In the genomic region with DNA sequence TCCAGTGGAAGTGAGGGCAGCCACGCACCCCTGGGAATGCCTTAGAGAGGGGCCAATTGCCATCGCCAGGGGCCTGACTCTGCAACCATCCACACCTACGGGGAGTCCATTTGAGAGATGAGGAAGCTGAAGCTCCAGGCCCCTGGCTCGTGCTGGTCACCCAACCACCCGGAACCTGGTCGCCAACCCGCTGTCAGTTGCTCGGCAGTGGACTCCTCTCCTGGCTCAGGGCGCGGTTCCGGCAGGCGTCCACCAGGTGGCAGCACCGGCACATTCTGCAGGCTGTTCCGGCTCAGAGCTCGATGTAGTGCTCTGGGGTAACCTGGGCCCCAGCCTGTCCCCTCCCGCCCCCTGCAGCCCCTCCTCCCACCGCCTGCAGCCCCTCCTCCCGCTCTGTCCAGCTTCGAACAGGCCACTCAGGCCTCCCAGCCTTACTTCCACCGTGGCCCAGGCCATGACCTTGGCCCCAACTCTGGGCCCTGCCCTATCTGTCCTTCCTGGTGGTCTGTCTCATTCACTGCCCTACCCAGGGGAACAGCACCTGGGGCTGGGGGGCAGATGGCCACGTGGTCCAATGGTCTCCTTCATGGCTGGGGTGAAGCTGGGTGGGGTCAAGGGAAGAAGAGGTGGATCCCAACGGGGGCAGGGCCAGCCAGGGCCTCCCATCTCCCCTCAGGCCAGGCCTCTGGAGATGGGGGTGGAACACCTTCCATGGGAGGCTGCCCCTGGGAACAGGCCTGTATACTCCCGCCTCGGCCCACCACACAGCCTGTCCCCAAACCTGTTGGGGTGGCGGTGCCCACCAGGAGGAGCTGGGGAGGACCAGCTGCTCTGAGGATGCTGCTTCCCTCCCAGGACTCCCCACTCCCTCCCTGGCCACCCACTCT, we compare ENCODE assay signal across 8 cellular contexts. TPM values are rescaled to one million over a fixed set of nuclear protein-coding genes. Genes with fewer than 3 reads are reported as not detected.
A peak's percentile ranks its signal among the peaks of the same experiment; 100 is the strongest.
DNase-seq lines count a peak whose midpoint lies in the region; ATAC-seq and TF ChIP-seq lines count a peak whose summit lies in the region.

No MANE protein-coding gene starts in this region.

- H3K36me3 ChIP-seq in MM.1S (replicated peaks; ENCODE audit: insufficient read depth, low read length) (no peaks in the 10 kb centered on the region), trophoblast cell (ENCODE audit: control insufficient read depth in 1 of 2, insufficient read depth in 2 of 2, low read length in 2 of 2) (peaks cover 38 to 43% of the 10 kb centered on the region in 2 experiments), upper lobe of right lung (peaks cover 37% of the 10 kb centered on the region)

- H3K4me3 Mint-ChIP-seq in activated naive CD4-positive, alpha-beta T cell treated with anti-CD3 and anti-CD28 coated beads, Interleukin-2, amount 10 ng/mL, durations not matched to agents 7 days and 5 days: no peak overlapping the region

- no peaks in the 10 kb centered on the region for H3K27me3 ChIP-seq in MM.1S (replicated peaks; ENCODE audit: insufficient read depth, low read length)
- H3K27me3 ChIP-seq in trophoblast cell (ENCODE audit: insufficient read depth, low read length): no peaks in the 10 kb centered on the region
- no peaks in the 10 kb centered on the region for H3K27me3 ChIP-seq in upper lobe of right lung

- peak overlapping the region; percentile 3 for H4K8ac ChIP-seq in trophoblast cell (ENCODE audit: low read depth, low read length)

- H3K18ac ChIP-seq in trophoblast cell (ENCODE audit: low read length): no peak overlapping the region

- H3K9ac ChIP-seq in MM.1S (ENCODE audit: low read length): no peak overlapping the region
- H3K9ac ChIP-seq in trophoblast cell (ENCODE audit: low read length): no peak overlapping the region

- H3K36me3 Mint-ChIP-seq in activated naive CD4-positive, alpha-beta T cell treated with anti-CD3 and anti-CD28 coated beads, Interleukin-2, amount 10 ng/mL, durations not matched to agents 7 days and 5 days: peaks cover 35% of the 10 kb centered on the region

- H3K27me3 Mint-ChIP-seq in activated naive CD4-positive, alpha-beta T cell treated with anti-CD3 and anti-CD28 coated beads, Interleukin-2, amount 10 ng/mL, durations not matched to agents 7 days and 5 days: no peaks in the 10 kb centered on the region

- no peak overlapping the region for H2BK12ac ChIP-seq in trophoblast cell (ENCODE audit: low read length)

- no peaks in the 10 kb centered on the region for H3K79me2 ChIP-seq in MM.1S (ENCODE audit: low read length)
- H3K79me2 ChIP-seq in trophoblast cell (ENCODE audit: control insufficient read depth, insufficient read depth, low read length, poor library complexity): no peaks in the 10 kb centered on the region

- TF ChIP-seq CTCF in MM.1S (IDR thresholded peaks at IDR 0.05; ENCODE audit: low read length) (peak; percentile 50), upper lobe of right lung (IDR thresholded peaks at IDR 0.05) (peak; percentile 96)

- H3K4ac ChIP-seq in trophoblast cell (ENCODE audit: low read depth, low read length): no peak overlapping the region

- H4K91ac ChIP-seq in trophoblast cell (ENCODE audit: low read depth, low read length): peak overlapping the region; percentile 29

- no peak overlapping the region for H3K4me2 ChIP-seq in MM.1S (ENCODE audit: low read depth, low read length)
- H3K4me2 ChIP-seq in trophoblast cell (ENCODE audit: low read length): peak overlapping the region; percentile 9

- peak; percentile 83 for DNase-seq in COR-L47 (lab: John Stamatoyannopoulos, UW)
- peak; percentile 49 for DNase-seq in MM.1S
- peak; percentile 25 for DNase-seq in SKM-1 (lab: John Stamatoyannopoulos, UW; ENCODE audit: unreplicated experiment)
- peak; percentile 94 for DNase-seq in activated naive CD4-positive, alpha-beta T cell treated with anti-CD3 and anti-CD28 coated beads, Interleukin-2, amount 10 ng/mL, durations not matched to agents 7 days and 5 days
- DNase-seq in Right ventricle myocardium inferior (ENCODE audit: missing footprints): peak; percentile 95
- peak; percentile 89 to 96 for DNase-seq in trophoblast cell
- DNase-seq in upper lobe of right lung: peak; percentile 94

- H3K27ac Mint-ChIP-seq in activated naive CD4-positive, alpha-beta T cell treated with anti-CD3 and anti-CD28 coated beads, Interleukin-2, amount 10 ng/mL, durations not matched to agents 7 days and 5 days: no peak overlapping the region

- no peak overlapping the region for H2AFZ ChIP-seq in MM.1S (ENCODE audit: low read length)
- no peak overlapping the region for H2AFZ ChIP-seq in trophoblast cell (ENCODE audit: insufficient read depth, low read length, poor library complexity)

- peaks cover 7% of the 10 kb centered on the region for H3K79me1 ChIP-seq in trophoblast cell (ENCODE audit: low read length)

- no peak overlapping the region for H3K23ac ChIP-seq in trophoblast cell (ENCODE audit: low read length)

- peak; percentile 68 for ATAC-seq in GM21576 (IDR thresholded peaks at IDR 0.05; ENCODE audit: unreplicated experiment)
- ATAC-seq in Right ventricle myocardium inferior: peak; percentile 91
- ATAC-seq in upper lobe of right lung: peak; percentile 95

- no peaks in the 10 kb centered on the region for H3K4me1 ChIP-seq in MM.1S (ENCODE audit: low read length)
- H3K4me1 ChIP-seq in trophoblast cell (ENCODE audit: control insufficient read depth in 1 of 2, insufficient read depth in 2 of 2, low read length in 2 of 2): peaks cover 15% of the 10 kb centered on the region in 2 experiments
- peaks cover 12% of the 10 kb centered on the region for H3K4me1 ChIP-seq in upper lobe of right lung

- H3F3A ChIP-seq in MM.1S (ENCODE audit: insufficient read depth, low read length): no peaks in the 10 kb centered on the region

- no peak overlapping the region for H2BK5ac ChIP-seq in trophoblast cell (ENCODE audit: low read depth, low read length, poor library complexity)

- H3K9me3 ChIP-seq in MM.1S (replicated peaks; ENCODE audit: insufficient read depth, low read length) (no peaks in the 10 kb centered on the region), trophoblast cell (ENCODE audit: insufficient read depth, low read depth, low read length) (peaks cover 4% of the 10 kb centered on the region), upper lobe of right lung (no peaks in the 10 kb centered on the region)

- H4K12ac ChIP-seq in trophoblast cell (ENCODE audit: low read depth, low read length): no peak overlapping the region

- intact Hi-C loops in Right ventricle myocardium inferior (cut with DNase I): loop anchor here (1.0 to 5.0 kb wide), 2 partner anchors 58 to 279 kb away; no protein-coding TSS in a partner anchor
- intact Hi-C loops in upper lobe of right lung (cut with DNase I): no loop called here

- no peaks in the 10 kb centered on the region for H3K9me2 ChIP-seq in MM.1S (replicated peaks; ENCODE audit: insufficient read depth, low read length)

- H2AK5ac ChIP-seq in trophoblast cell (ENCODE audit: low read length): no peak overlapping the region

- CTCF ChIA-PET in activated naive CD4-positive, alpha-beta T cell treated with anti-CD3 and anti-CD28 coated beads, Interleukin-2, amount 10 ng/mL, durations not matched to agents 7 days and 5 days (lab: Charles Lee): interaction anchor here (0.6 to 1.9 kb wide), 13 partner anchors 10 to 101 kb away, joined by 3 to 21 read pairs (median 4); partner anchors contain the start of genes SIVA1 and ZBTB42

- WGBS in trophoblast cell (ENCODE audit: extremely low coverage, insufficient coverage, insufficient read length): no CpG with 5 or more reads among the region's 25 CpGs

- H4K20me1 ChIP-seq in MM.1S (ENCODE audit: insufficient read depth, low read length): no peaks in the 10 kb centered on the region

- peaks cover 2% of the 10 kb centered on the region for H3K9me3 Mint-ChIP-seq in activated naive CD4-positive, alpha-beta T cell treated with anti-CD3 and anti-CD28 coated beads, Interleukin-2, amount 10 ng/mL, durations not matched to agents 7 days and 5 days

- H3K4me3 ChIP-seq in MM.1S (ENCODE audit: low read length): no peak overlapping the region
- no peak overlapping the region for H3K4me3 ChIP-seq in trophoblast cell (ENCODE audit: low read depth, low read length)
- no peak overlapping the region for H3K4me3 ChIP-seq in upper lobe of right lung

- no peak overlapping the region for H2BK120ac ChIP-seq in trophoblast cell (ENCODE audit: insufficient read depth, low read length, poor library complexity)

- H3K4me1 Mint-ChIP-seq in activated naive CD4-positive, alpha-beta T cell treated with anti-CD3 and anti-CD28 coated beads, Interleukin-2, amount 10 ng/mL, durations not matched to agents 7 days and 5 days: peaks cover 4% of the 10 kb centered on the region

- H3K27ac ChIP-seq in MM.1S (ENCODE audit: low read length) (no peak overlapping the region), trophoblast cell (ENCODE audit: low read depth, low read length) (no peak overlapping the region), upper lobe of right lung (no peak overlapping the region)

- no peak overlapping the region for H3K14ac ChIP-seq in trophoblast cell (ENCODE audit: low read length)

RNA-seq across cellular contexts. Expression of gene SIVA1, which starts 15.7 kb away (rescaled TPM):
- total RNA-seq in Right ventricle myocardium inferior (54.4 TPM), upper lobe of right lung (66.1 TPM)
- polyA plus RNA-seq in trophoblast cell (2013): 88.0 and 93.0 TPM in 2 replicates

RNA-seq across cellular contexts. Expression of gene AKT1, which starts 26.9 kb away (rescaled TPM):
- total RNA-seq in Right ventricle myocardium inferior (134 TPM), upper lobe of right lung (174 TPM)
- polyA plus RNA-seq in trophoblast cell (2013): 175 TPM in 2 replicates

RNA-seq across cellular contexts. Expression of gene ZBTB42, which starts 32.2 kb away (rescaled TPM):
- total RNA-seq in Right ventricle myocardium inferior (5.6 TPM), upper lobe of right lung (12.3 TPM)
- 4.6 and 4.7 TPM in 2 replicates for polyA plus RNA-seq in trophoblast cell (2013)

RNA-seq across cellular contexts. Expression of gene ADSS1, which starts 44.7 kb away (rescaled TPM):
- total RNA-seq in Right ventricle myocardium inferior: 191 TPM
- 2.9 and 3.4 TPM in 2 replicates for polyA plus RNA-seq in trophoblast cell (2013)
- total RNA-seq in upper lobe of right lung: 5.5 TPM

Comparison
In these comparisons a context has a peak if more than half of its experiments do, and no peak if none do; other contexts are left out.
1. DNase-seq: peak in every context shown above with its lines; median percentile 95 in Right ventricle myocardium inferior; 94 in activated naive CD4-positive, alpha-beta T cell treated with anti-CD3 and anti-CD28 coated beads, Interleukin-2, amount 10 ng/mL, durations not matched to agents 7 days and 5 days; 94 in upper lobe of right lung; 92 in trophoblast cell; 83 in COR-L47; 49 in MM.1S; 25 in SKM-1.